In the genomic region with DNA sequence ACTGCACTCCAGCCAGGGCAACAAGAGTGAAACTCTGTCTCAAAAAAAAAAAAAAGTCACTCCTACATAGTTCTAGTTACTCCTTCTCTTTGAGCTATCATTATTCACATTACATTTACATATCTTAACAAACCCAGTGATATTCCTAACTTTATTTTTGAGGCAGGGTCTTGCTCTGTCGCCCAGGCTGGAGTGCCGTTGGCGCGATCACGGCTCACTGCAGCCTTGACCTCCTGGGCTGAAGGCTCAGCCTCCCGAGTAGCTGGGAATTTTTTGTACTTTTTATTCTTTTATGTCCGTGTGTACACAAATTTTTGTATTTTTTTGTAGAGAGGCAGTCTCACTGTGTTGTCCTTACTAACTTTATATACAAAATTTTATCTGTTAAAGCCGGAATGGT, we compare ENCODE assay signal across 1 cellular context.
TF ChIP-seq lines count a peak whose summit lies in the region.

No MANE protein-coding gene starts in this region.

TF ChIP-seq in A549, 52 proteins besides CTCF, POLR2A, EP300 and RAD21:
- TF ChIP-seq ZFP36 (IDR thresholded peaks at IDR 0.05; ENCODE audit: borderline replicate concordance, partially characterized antibody) = no peak
- TF ChIP-seq FOXS1 (CRISPR knock-in tag; IDR thresholded peaks at IDR 0.05) = no peak
- TF ChIP-seq CHD2 (IDR thresholded peaks at IDR 0.05; ENCODE audit: low read length, partially characterized antibody) = no peak
- TF ChIP-seq NR3C1 (IDR thresholded peaks at IDR 0.05) = no peak
- no peak for TF ChIP-seq EHMT2 (IDR thresholded peaks at IDR 0.05; ENCODE audit: low read depth)
- no peak for TF ChIP-seq EHF (CRISPR knock-in tag; IDR thresholded peaks at IDR 0.05)
- TF ChIP-seq MAFK (IDR thresholded peaks at IDR 0.05; ENCODE audit: partially characterized antibody) = no peak
- no peak for TF ChIP-seq CHD4 (IDR thresholded peaks at IDR 0.05; ENCODE audit: borderline replicate concordance)
- no peak for TF ChIP-seq TP53 (CRISPR knock-in tag; IDR thresholded peaks at IDR 0.05)
- no peak for TF ChIP-seq NFE2L2 (conservative IDR thresholded peaks at IDR 0.05; ENCODE audit: low read length)
- TF ChIP-seq, protein P1, sequence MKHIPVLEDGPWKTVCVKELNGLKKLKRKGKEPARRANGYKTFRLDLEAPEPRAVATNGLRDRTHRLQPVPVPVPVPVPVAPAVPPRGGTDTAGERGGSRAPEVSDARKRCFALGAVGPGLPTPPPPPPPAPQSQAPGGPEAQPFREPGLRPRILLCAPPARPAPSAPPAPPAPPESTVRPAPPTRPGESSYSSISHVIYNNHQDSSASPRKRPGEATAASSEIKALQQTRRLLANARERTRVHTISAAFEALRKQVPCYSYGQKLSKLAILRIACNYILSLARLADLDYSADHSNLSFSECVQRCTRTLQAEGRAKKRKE (CRISPR knock-in tag; IDR thresholded peaks at IDR 0.05; ENCODE audit: low read depth) = no peak
- TF ChIP-seq SREBF2 (IDR thresholded peaks at IDR 0.05) = no peak
- no peak for TF ChIP-seq HES2 (IDR thresholded peaks at IDR 0.05)
- no peak for TF ChIP-seq RCOR1 (IDR thresholded peaks at IDR 0.05; ENCODE audit: low read depth, low read length)
- TF ChIP-seq FOSB (CRISPR knock-in tag; IDR thresholded peaks at IDR 0.05) = no peak
TF ChIP-seq in A549: peak in this region for 0.
